In genomic region chr19:38932425-38933179, GRCh38 we compare ENCODE assay signal across 8 cellular contexts.
DNase-seq lines count a peak whose midpoint lies in the region; ATAC-seq and TF ChIP-seq lines count a peak whose summit lies in the region.

No MANE protein-coding gene starts in this region.

- H3K4me3 ChIP-seq in AG10803 (ENCODE audit: low read length): no peak overlapping the region
- no peak overlapping the region for H3K4me3 ChIP-seq in RWPE2 (ENCODE audit: severe bottlenecking)
- no peak overlapping the region for H3K4me3 ChIP-seq in parathyroid adenoma (ENCODE audit: low read depth, low read length)

- ATAC-seq in RWPE2 (ENCODE audit: low read depth) (no peak), GM21723 (IDR thresholded peaks at IDR 0.05; ENCODE audit: unreplicated experiment) (no peak), HG02588 (IDR thresholded peaks at IDR 0.05; ENCODE audit: unreplicated experiment) (no peak)

- DNase-seq in AG10803 (ENCODE audit: low read depth): peak; percentile 45
- no peak for DNase-seq in GM10248 (ENCODE audit: extremely low spot score)
- DNase-seq in RWPE2 (ENCODE audit: low spot score): no peak
- DNase-seq in dedifferentiated amniotic fluid mesenchymal stem cell (ENCODE audit: extremely low spot score): peak; percentile 20
- DNase-seq in HPDE6-E6E7 (ENCODE audit: extremely low spot score): no peak

- H3K27ac ChIP-seq in RWPE2 (ENCODE audit: poor library complexity, severe bottlenecking): no peak overlapping the region
- H3K27ac ChIP-seq in parathyroid adenoma: no peak overlapping the region

- peaks cover 31% of the 10 kb centered on the region for H3K36me3 ChIP-seq in RWPE2 (ENCODE audit: low read depth)
- H3K36me3 ChIP-seq in parathyroid adenoma (ENCODE audit: control insufficient read depth, insufficient read depth, low read length): no peaks in the 10 kb centered on the region

- CTCF ChIA-PET in GM10248 (lab: Yijun Ruan, JAX): interaction anchor here (0.6 to 4.7 kb wide), 14 partner anchors 9 to 530 kb away, joined by 3 to 26 read pairs (median 4); partner anchors contain the start of gene FAM98C

- no peaks in the 10 kb centered on the region for H3K27me3 ChIP-seq in RWPE2 (ENCODE audit: insufficient read depth, poor library complexity, severe bottlenecking)
- no peaks in the 10 kb centered on the region for H3K27me3 ChIP-seq in parathyroid adenoma (ENCODE audit: control insufficient read depth, insufficient read depth, low read length)

- TF ChIP-seq CTCF in AG10803 (conservative IDR thresholded peaks at IDR 0.05; ENCODE audit: low read length) (peak; percentile 47), GM10248 (IDR thresholded peaks at IDR 0.05; ENCODE audit: control extremely low read depth, extremely low read depth, low read depth, missing control alignments) (peak; percentile 36), RWPE2 (IDR thresholded peaks at IDR 0.05; ENCODE audit: poor library complexity, severe bottlenecking) (peak; percentile 39), parathyroid adenoma (IDR thresholded peaks at IDR 0.05) (peak; percentile 23)

- H3K9ac ChIP-seq in parathyroid adenoma: no peak overlapping the region

- H3K4me2 ChIP-seq in parathyroid adenoma (ENCODE audit: low read length): no peak overlapping the region

- H3K9me3 ChIP-seq in RWPE2 (ENCODE audit: severe bottlenecking) (no peaks in the 10 kb centered on the region), parathyroid adenoma (ENCODE audit: control insufficient read depth, low read length) (no peaks in the 10 kb centered on the region)

- no peak overlapping the region for H2AFZ ChIP-seq in parathyroid adenoma

- no peaks in the 10 kb centered on the region for H3K79me2 ChIP-seq in parathyroid adenoma

- H3K4me1 ChIP-seq in RWPE2 (ENCODE audit: insufficient read depth, poor library complexity, severe bottlenecking) (no peaks in the 10 kb centered on the region), parathyroid adenoma (peaks cover 5% of the 10 kb centered on the region)

- POLR2A ChIA-PET in GM10248 (lab: Yijun Ruan, JAX): no interaction called here

Comparison
In these comparisons a context has a peak if more than half of its experiments do, and no peak if none do; other contexts are left out.
1. DNase-seq: peak in AG10803 (single experiment) and dedifferentiated amniotic fluid mesenchymal stem cell (single experiment); none in GM10248 (single experiment), RWPE2 (single experiment) and HPDE6-E6E7 (single experiment).
2. Peak in every context shown above with its lines, with median percentiles within 50 percentile points of each other: CTCF ChIP-seq.